Comparison of ENCODE assay signal across 8 cellular contexts in genomic region chr6:43020847-43021246, GRCh38. TPM values are rescaled to one million over a fixed set of nuclear protein-coding genes. Genes with fewer than 3 reads are reported as not detected.
DNase-seq lines count a peak whose midpoint lies in the region; ATAC-seq, FAIRE-seq and TF ChIP-seq lines count a peak whose summit lies in the region.

No MANE protein-coding gene starts in this region.

- DNase-seq in AG04449 (ENCODE audit: low read depth, low spot score) (no peak), GM12878 (ENCODE audit: low read depth, low spot score) (no peak), right lobe of liver (no peak), uterus (no peak), posterior vena cava (ENCODE audit: low spot score) (no peak)

- 65% methylated on average over 3 of the region's 5 CpGs for WGBS in HUES64
- WGBS in GM12878 (ENCODE audit: insufficient coverage, insufficient replicate concordance, low lambda C conversion rate, missing lambda C conversion rate), result 69% methylated on average over 5 of the region's 5 CpGs
- 53% methylated on average over 4 of the region's 5 CpGs for WGBS in right lobe of liver (ENCODE audit: insufficient coverage, low coverage, low lambda C conversion rate, missing lambda C conversion rate)

- no peak for TF ChIP-seq EP300 in GM12878 (IDR thresholded peaks at IDR 0.05; ENCODE audit: borderline replicate concordance in 1 of 2, control insufficient read depth in 1 of 2, low read depth in 2 of 2, low read length in 2 of 2)

- H3K4me3 ChIP-seq in AG04449 (ENCODE audit: low read depth, low read length), result peak overlapping the region; percentile 97; the same call in 1 of the 2 replicates
- H3K4me3 ChIP-seq in HUES64 (ENCODE audit: low read length), result peak overlapping the region; percentile 100
- H3K4me3 ChIP-seq in GM12878, result peak overlapping the region; percentile 100; the same call in 1 of the 2 replicates
- H3K4me3 ChIP-seq in right lobe of liver, result peak overlapping the region; percentile 88 to 96 (median 95)
- peak overlapping the region; percentile 64 to 87 for H3K4me3 ChIP-seq in uterus

- TSS peak; percentile 95 for BruUV-seq in GM12878 (replicated peaks; lab: Mats Ljungman, UMichigan)

- peak overlapping the region; percentile 70 for H2AFZ ChIP-seq in GM12878 (ENCODE audit: control insufficient read depth, low read depth, low read length)

- H4K20me1 ChIP-seq in GM12878 (ENCODE audit: control insufficient read depth, insufficient read depth), result peaks cover 3% of the 10 kb centered on the region; the same call in 1 of the 2 replicates

- peaks cover 23% of the 10 kb centered on the region for H3K79me2 ChIP-seq in GM12878 (ENCODE audit: control insufficient read depth, insufficient read depth, low read length)

- POLR2A ChIA-PET in AG04449 (lab: Yijun Ruan, JAX) (interaction anchor here (0.6 to 2.2 kb wide), 6 partner anchors 12 to 326 kb away, joined by 3 to 8 read pairs (median 4); partner anchors contain the start of genes CUL7 and PPP2R5D), GM12878 (lab: Charles Lee) (interaction anchor here (0.7 to 2.0 kb wide), 6 partner anchors 9 to 88 kb away, joined by 3 to 6 read pairs (median 4); partner anchors contain the start of genes CUL7 and PPP2R5D)

- H3K9me3 ChIP-seq in HUES64 (ENCODE audit: insufficient read depth, low read depth, low read length) (no peaks in the 10 kb centered on the region), GM12878 (replicated peaks; ENCODE audit: control insufficient read depth, insufficient read depth, low read length) (no peaks in the 10 kb centered on the region), right lobe of liver (no peaks in the 10 kb centered on the region), uterus (no peaks in the 10 kb centered on the region)

- in situ Hi-C loops in GM12878 (cut with MboI), result no loop called here

- H3K4me1 ChIP-seq in HUES64 (ENCODE audit: insufficient read depth, low read length) (no peaks in the 10 kb centered on the region), GM12878 (ENCODE audit: control insufficient read depth, insufficient read depth, low read length) (peaks cover 16% of the 10 kb centered on the region), right lobe of liver (peaks cover 0 to 15% (median 2%) of the 10 kb centered on the region in 4 donors), uterus (peaks cover 0 to 14% of the 10 kb centered on the region in 2 donors)

- SMC1A ChIA-PET in GM12878 (lab: Charles Lee; ENCODE audit: uncharacterized antibody, unreplicated experiment), result interaction anchor here (1.0 to 2.0 kb wide), 3 partner anchors 8 to 119 kb away, joined by 3 to 5 read pairs (median 3); partner anchors contain the start of gene CUL7

- H3K4me2 ChIP-seq in GM12878 (ENCODE audit: control insufficient read depth, insufficient read depth), result peak overlapping the region; percentile 85

- peaks cover 58% of the 10 kb centered on the region for H3K36me3 ChIP-seq in HUES64 (ENCODE audit: insufficient read depth, low read length)
- H3K36me3 ChIP-seq in GM12878 (ENCODE audit: control insufficient read depth in 2 of 2, insufficient read depth in 2 of 2, low read length in 1 of 2), result peaks cover 4 to 10% of the 10 kb centered on the region in 2 experiments
- peaks cover 0 to 36% (median 11%) of the 10 kb centered on the region in 4 donors for H3K36me3 ChIP-seq in right lobe of liver
- H3K36me3 ChIP-seq in uterus, result no peaks in the 10 kb centered on the region

- H3K27me3 ChIP-seq in HUES64 (ENCODE audit: insufficient read depth, low read length) (no peaks in the 10 kb centered on the region), GM12878 (replicated peaks in 1 of 2; ENCODE audit: control insufficient read depth in 2 of 2, insufficient read depth in 2 of 2, low read length in 1 of 2) (no peaks in the 10 kb centered on the region), right lobe of liver (no peaks in the 10 kb centered on the region), uterus (no peaks in the 10 kb centered on the region)

- TF ChIP-seq CTCF in AG04449 (IDR thresholded peaks at IDR 0.05; ENCODE audit: insufficient read depth, low read length, missing control alignments) (no peak), GM12878 (IDR thresholded peaks at IDR 0.05 in 2 of 3, conservative IDR thresholded peaks at IDR 0.05 in 1 of 3; ENCODE audit: control insufficient read depth in 2 of 3, extremely low read depth in 1 of 3, insufficient read depth in 1 of 3, low read depth in 3 of 3, low read length in 3 of 3) (no peak), right lobe of liver (IDR thresholded peaks at IDR 0.05) (no peak), uterus (IDR thresholded peaks at IDR 0.05) (no peak)

- intact Hi-C loops in GM12878 (cut with micrococcal nuclease; ENCODE audit: unreplicated experiment) (no loop called here), right lobe of liver (cut with DNase I) (no loop called here), uterus (cut with DNase I; ENCODE audit: low total_unique reads) (no loop called here), posterior vena cava (cut with DNase I) (no loop called here)

- H3K9ac ChIP-seq in HUES64 (ENCODE audit: low read depth, low read length) (peak overlapping the region; percentile 99), GM12878 (ENCODE audit: control insufficient read depth, insufficient read depth, low read length) (peak overlapping the region; percentile 80)

- CTCF ChIA-PET in AG04449 (lab: Yijun Ruan, JAX) (interaction anchor here (1.0 to 3.1 kb wide), 4 partner anchors 10 to 123 kb away, joined by 3 to 19 read pairs (median 8); no protein-coding TSS in a partner anchor), GM12878 (lab: Yijun Ruan, JAX) (interaction anchor here (0.6 to 1.7 kb wide), 4 partner anchors 38 to 349 kb away, joined by 3 to 7 read pairs (median 3); no protein-coding TSS in a partner anchor)

- FAIRE-seq in GM12878 (lab: Jason Lieb, UNC), result no peak

- RAD21 ChIA-PET in GM12878 (lab: Charles Lee; ENCODE audit: unreplicated experiment), result interaction anchor here (0.8 to 2.0 kb wide), 2 partner anchors 40 to 41 kb away, joined by 4 to 5 read pairs; partner anchors contain the start of gene PEX6

- H3K27ac ChIP-seq in HUES64 (ENCODE audit: low read depth, low read length) (peak overlapping the region; percentile 91), GM12878 (ENCODE audit: control insufficient read depth, insufficient read depth) (peak overlapping the region; percentile 77), right lobe of liver (peak overlapping the region; percentile 16 to 81 (median 57)), uterus (peak overlapping the region; percentile 84 to 85)

- TF ChIP-seq POLR2A in GM12878 (IDR thresholded peaks at IDR 0.05; ENCODE audit: low read depth, low read length) (no peak), right lobe of liver (IDR thresholded peaks at IDR 0.05) (no peak), uterus (IDR thresholded peaks at IDR 0.05) (no peak)

- ATAC-seq in GM12878 (no peak; the same call in 2 of the 3 replicates), right lobe of liver (peak; percentile 5 to 18 (median 10)), GM18517 (IDR thresholded peaks at IDR 0.05; ENCODE audit: unreplicated experiment) (no peak), GM19324 (IDR thresholded peaks at IDR 0.05; ENCODE audit: low FRiP score, unreplicated experiment) (no peak)

- TF ChIP-seq RAD21 in GM12878 (IDR thresholded peaks at IDR 0.05; ENCODE audit: insufficient read depth, low read depth, low read length), result no peak

RNA-seq across cellular contexts. Expression of gene RRP36, which starts 0.6 kb away (rescaled TPM):
- polyA plus RNA-seq in HUES64 (2013, experiment 1 of 2), result 116 TPM
- polyA plus RNA-seq in HUES64 (2013, experiment 2 of 2), result 102 TPM
- 13.5 and 14.9 TPM in 2 replicates for total RNA-seq in GM12878 (2013; cell fraction: nucleolus; rRNA removed)
- 74.6 and 83.6 TPM in 2 replicates for total RNA-seq in GM12878 (2014; rRNA removed)
- total RNA-seq in GM12878 (2014; rRNA removed; fragmentation: Illumina TruSeq; extraction: Trizol), result 74.0 and 83.2 TPM in 2 replicates
- 59.8 and 61.7 TPM in 2 replicates for total RNA-seq in GM12878 (2021)
- polyA plus RNA-seq in GM12878 (2011; ENCODE audit: low read depth), result 30.5 TPM
- 43.8 and 44.9 TPM in 2 replicates for polyA plus RNA-seq in GM12878 (2011; rRNA removed)
- 32.7 and 41.9 TPM in 2 replicates for polyA plus RNA-seq in GM12878 (2011; cell fraction: cytosol; rRNA removed)
- 16.6 and 18.2 TPM in 2 replicates for polyA plus RNA-seq in GM12878 (2011; cell fraction: nucleus; rRNA removed)
- polyA plus RNA-seq in GM12878 (2012), result 30.4 and 33.5 TPM in 2 replicates
- 62.3 and 73.3 TPM in 2 replicates for polyA plus RNA-seq in GM12878 (2014; fragmentation: Illumina TruSeq; extraction: Trizol)
- polyA plus RNA-seq in GM12878 (2014; fragmentation: Nextera tagmentation; extraction: Ambion mirVana), result 10 to 100 TPM; 17.6 to 34.7 TPM
- 66.1 and 75.9 TPM in 2 replicates for polyA plus RNA-seq in GM12878 (2014; rRNA removed)
- 100 to 1,000 TPM; 100 to 101 TPM for polyA plus RNA-seq in GM12878 (2016; fragmentation: Nextera tagmentation; extraction: Ambion mirVana)
- 34.8 and 35.0 TPM in 2 replicates for polyA minus RNA-seq in GM12878 (2011; rRNA and poly(A)+ RNA removed)
- polyA minus RNA-seq in GM12878 (2011; cell fraction: cytosol; rRNA and poly(A)+ RNA removed), result 20.6 and 20.7 TPM in 2 replicates
- polyA minus RNA-seq in GM12878 (2011; cell fraction: nucleus; rRNA and poly(A)+ RNA removed), result 3.7 and 6.6 TPM in 2 replicates
- 10 to 100 TPM; 21.8 to 45.0 (median 23.3) TPM for total RNA-seq in right lobe of liver
- total RNA-seq in uterus, result 10 to 100 TPM; 30.5 to 57.2 (median 45.9) TPM
- 10 to 100 TPM; 40.0 to 40.1 TPM for total RNA-seq in posterior vena cava

RNA-seq across cellular contexts. Expression of gene KLHDC3, which starts 6.8 kb away (rescaled TPM):
- polyA plus RNA-seq in HUES64 (2013, experiment 1 of 2), result 114 TPM
- polyA plus RNA-seq in HUES64 (2013, experiment 2 of 2), result 116 TPM
- total RNA-seq in GM12878 (2013; cell fraction: nucleolus; rRNA removed), result 11.9 and 12.8 TPM in 2 replicates
- total RNA-seq in GM12878 (2014; rRNA removed) (79.1 and 86.1 TPM in 2 replicates), GM12878 (2014; rRNA removed; fragmentation: Illumina TruSeq; extraction: Trizol) (39.6 and 41.8 TPM in 2 replicates), GM12878 (2021) (65.7 and 67.2 TPM in 2 replicates), right lobe of liver (10 to 100 TPM; 26.4 to 46.2 (median 41.7) TPM), uterus (100 to 1,000 TPM in 1 of 4 donors, 10 to 100 TPM in 3; 19.7 to 152 (median 56.8) TPM), posterior vena cava (10 to 100 TPM; 43.7 to 44.1 TPM)
- 28.5 TPM for polyA plus RNA-seq in GM12878 (2011; ENCODE audit: low read depth)
- polyA plus RNA-seq in GM12878 (2011; rRNA removed) (33.1 and 53.1 TPM in 2 replicates), GM12878 (2014; fragmentation: Illumina TruSeq; extraction: Trizol) (49.1 and 56.7 TPM in 2 replicates), GM12878 (2014; fragmentation: Nextera tagmentation; extraction: Ambion mirVana) (1 to 10 TPM; 2.4 to 8.9 TPM), GM12878 (2014; rRNA removed) (54.1 and 57.0 TPM in 2 replicates), GM12878 (2016; fragmentation: Nextera tagmentation; extraction: Ambion mirVana) (100 to 1,000 TPM in 1 of 2 experiments, 10 to 100 TPM in 1; 99.7 to 102 TPM)
- polyA plus RNA-seq in GM12878 (2011; cell fraction: cytosol; rRNA removed), result 73.9 and 77.5 TPM in 2 replicates
- 62.1 and 75.4 TPM in 2 replicates for polyA plus RNA-seq in GM12878 (2011; cell fraction: nucleus; rRNA removed)
- 51.8 and 53.4 TPM in 2 replicates for polyA plus RNA-seq in GM12878 (2012)
- 54.6 and 74.6 TPM in 2 replicates for polyA minus RNA-seq in GM12878 (2011; rRNA and poly(A)+ RNA removed)
- 16.8 and 20.7 TPM in 2 replicates for polyA minus RNA-seq in GM12878 (2011; cell fraction: cytosol; rRNA and poly(A)+ RNA removed)
- polyA minus RNA-seq in GM12878 (2011; cell fraction: nucleus; rRNA and poly(A)+ RNA removed), result 12.6 and 15.2 TPM in 2 replicates

RNA-seq across cellular contexts. Expression of gene MEA1, which starts 7.1 kb away (rescaled TPM):
- polyA plus RNA-seq in HUES64 (2013, experiment 1 of 2), result 93.5 TPM
- polyA plus RNA-seq in HUES64 (2013, experiment 2 of 2), result 94.9 TPM
- total RNA-seq in GM12878 (2013; cell fraction: nucleolus; rRNA removed), result 16.2 and 19.1 TPM in 2 replicates
- total RNA-seq in GM12878 (2014; rRNA removed), result 69.3 and 75.6 TPM in 2 replicates
- total RNA-seq in GM12878 (2014; rRNA removed; fragmentation: Illumina TruSeq; extraction: Trizol), result 100 and 102 TPM in 2 replicates
- total RNA-seq in GM12878 (2021), result 53.2 and 59.1 TPM in 2 replicates
- polyA plus RNA-seq in GM12878 (2011; ENCODE audit: low read depth), result 61.5 TPM
- 67.7 and 87.3 TPM in 2 replicates for polyA plus RNA-seq in GM12878 (2011; rRNA removed)
- 85.5 and 86.7 TPM in 2 replicates for polyA plus RNA-seq in GM12878 (2011; cell fraction: cytosol; rRNA removed)
- polyA plus RNA-seq in GM12878 (2011; cell fraction: nucleus; rRNA removed), result 31.2 and 33.8 TPM in 2 replicates
- polyA plus RNA-seq in GM12878 (2012), result 61.2 and 61.5 TPM in 2 replicates
- 97.2 and 113 TPM in 2 replicates for polyA plus RNA-seq in GM12878 (2014; fragmentation: Illumina TruSeq; extraction: Trizol)
- 100 to 1,000 TPM in 1 of 2 experiments, 10 to 100 TPM in 1; 90.7 to 105 TPM for polyA plus RNA-seq in GM12878 (2014; fragmentation: Nextera tagmentation; extraction: Ambion mirVana)
- polyA plus RNA-seq in GM12878 (2014; rRNA removed), result 69.9 and 76.1 TPM in 2 replicates
- polyA plus RNA-seq in GM12878 (2016; fragmentation: Nextera tagmentation; extraction: Ambion mirVana), result 100 to 1,000 TPM; 136 to 148 TPM
- polyA minus RNA-seq in GM12878 (2011; rRNA and poly(A)+ RNA removed), result 45.6 and 55.0 TPM in 2 replicates
- 10.8 and 13.3 TPM in 2 replicates for polyA minus RNA-seq in GM12878 (2011; cell fraction: cytosol; rRNA and poly(A)+ RNA removed)
- polyA minus RNA-seq in GM12878 (2011; cell fraction: nucleus; rRNA and poly(A)+ RNA removed), result 12.9 and 16.3 TPM in 2 replicates
- total RNA-seq in right lobe of liver, result 10 to 100 TPM; 19.1 to 39.1 (median 25.2) TPM
- 10 to 100 TPM; 39.1 to 81.7 (median 43.2) TPM for total RNA-seq in uterus
- total RNA-seq in posterior vena cava, result 10 to 100 TPM; 41.8 to 45.9 TPM

RNA-seq across cellular contexts. Expression of gene CUL7, which starts 32.8 kb away (rescaled TPM):
- 10.0 TPM for polyA plus RNA-seq in HUES64 (2013, experiment 1 of 2)
- polyA plus RNA-seq in HUES64 (2013, experiment 2 of 2), result 12.1 TPM
- 38.0 and 44.3 TPM in 2 replicates for total RNA-seq in GM12878 (2013; cell fraction: nucleolus; rRNA removed)
- total RNA-seq in GM12878 (2014; rRNA removed) (10.6 and 10.8 TPM in 2 replicates), GM12878 (2014; rRNA removed; fragmentation: Illumina TruSeq; extraction: Trizol) (6.0 TPM in 2 replicates), GM12878 (2021) (15.6 and 15.8 TPM in 2 replicates), right lobe of liver (10 to 100 TPM in 1 of 6 experiments, 1 to 10 TPM in 5; 6.5 to 12.7 (median 8.8) TPM), uterus (10 to 100 TPM in 2 of 4 donors, 1 to 10 TPM in 2; 6.4 to 65.1 (median 18.9) TPM), posterior vena cava (1 to 10 TPM; 9.3 to 9.9 TPM)
- 8.7 TPM for polyA plus RNA-seq in GM12878 (2011; ENCODE audit: low read depth)
- polyA plus RNA-seq in GM12878 (2011; rRNA removed) (9.2 and 18.4 TPM in 2 replicates), GM12878 (2014; fragmentation: Illumina TruSeq; extraction: Trizol) (4.6 and 7.3 TPM in 2 replicates), GM12878 (2014; fragmentation: Nextera tagmentation; extraction: Ambion mirVana) (1 to 10 TPM in 1 of 2 experiments, under 1 TPM in 1; 0.66 to 1.1 TPM), GM12878 (2014; rRNA removed) (12.8 and 14.1 TPM in 2 replicates), GM12878 (2016; fragmentation: Nextera tagmentation; extraction: Ambion mirVana) (10 to 100 TPM; 11.0 to 11.1 TPM)
- polyA plus RNA-seq in GM12878 (2011; cell fraction: cytosol; rRNA removed), result 22.5 and 25.4 TPM in 2 replicates
- polyA plus RNA-seq in GM12878 (2011; cell fraction: nucleus; rRNA removed), result 91.6 and 101 TPM in 2 replicates
- 17.9 and 22.8 TPM in 2 replicates for polyA plus RNA-seq in GM12878 (2012)
- polyA minus RNA-seq in GM12878 (2011; rRNA and poly(A)+ RNA removed), result 24.1 and 34.4 TPM in 2 replicates
- 9.5 and 11.5 TPM in 2 replicates for polyA minus RNA-seq in GM12878 (2011; cell fraction: cytosol; rRNA and poly(A)+ RNA removed)
- polyA minus RNA-seq in GM12878 (2011; cell fraction: nucleus; rRNA and poly(A)+ RNA removed), result 20.7 and 29.7 TPM in 2 replicates

RNA-seq across cellular contexts. Expression of gene PPP2R5D, which starts 36.5 kb away (rescaled TPM):
- 41.2 TPM for polyA plus RNA-seq in HUES64 (2013, experiment 1 of 2)
- 46.0 TPM for polyA plus RNA-seq in HUES64 (2013, experiment 2 of 2)
- 13.9 and 14.5 TPM in 2 replicates for total RNA-seq in GM12878 (2013; cell fraction: nucleolus; rRNA removed)
- total RNA-seq in GM12878 (2014; rRNA removed), result 34.3 and 36.2 TPM in 2 replicates
- total RNA-seq in GM12878 (2014; rRNA removed; fragmentation: Illumina TruSeq; extraction: Trizol), result 23.8 and 24.7 TPM in 2 replicates
- total RNA-seq in GM12878 (2021), result 29.5 and 31.0 TPM in 2 replicates
- 14.8 TPM for polyA plus RNA-seq in GM12878 (2011; ENCODE audit: low read depth)
- polyA plus RNA-seq in GM12878 (2011; rRNA removed), result 35.4 and 56.0 TPM in 2 replicates
- polyA plus RNA-seq in GM12878 (2011; cell fraction: cytosol; rRNA removed), result 63.8 and 88.0 TPM in 2 replicates
- polyA plus RNA-seq in GM12878 (2011; cell fraction: nucleus; rRNA removed), result 46.7 and 59.2 TPM in 2 replicates
- 20.3 and 23.4 TPM in 2 replicates for polyA plus RNA-seq in GM12878 (2012)
- 59.0 and 68.0 TPM in 2 replicates for polyA plus RNA-seq in GM12878 (2014; fragmentation: Illumina TruSeq; extraction: Trizol)
- polyA plus RNA-seq in GM12878 (2014; fragmentation: Nextera tagmentation; extraction: Ambion mirVana), result 1 to 10 TPM; 1.5 to 1.6 TPM
- 29.4 and 29.7 TPM in 2 replicates for polyA plus RNA-seq in GM12878 (2014; rRNA removed)
- 10 to 100 TPM; 42.6 to 43.4 TPM for polyA plus RNA-seq in GM12878 (2016; fragmentation: Nextera tagmentation; extraction: Ambion mirVana)
- 67.4 and 71.5 TPM in 2 replicates for polyA minus RNA-seq in GM12878 (2011; rRNA and poly(A)+ RNA removed)
- polyA minus RNA-seq in GM12878 (2011; cell fraction: cytosol; rRNA and poly(A)+ RNA removed), result 17.0 and 22.4 TPM in 2 replicates
- polyA minus RNA-seq in GM12878 (2011; cell fraction: nucleus; rRNA and poly(A)+ RNA removed), result 7.9 and 11.9 TPM in 2 replicates
- total RNA-seq in right lobe of liver, result 10 to 100 TPM; 11.5 to 24.0 (median 16.3) TPM
- 10 to 100 TPM; 28.7 to 43.8 (median 36.4) TPM for total RNA-seq in uterus
- 10 to 100 TPM; 26.0 to 33.5 TPM for total RNA-seq in posterior vena cava

Comparison
In these comparisons a context has a peak if more than half of its experiments do, and no peak if none do; other contexts are left out.
1. ATAC-seq: peak in right lobe of liver (4 of 4); none in GM12878 (single experiment), GM18517 (single experiment) and GM19324 (single experiment).
2. Peak in every context shown above with its lines, with median percentiles within 50 percentile points of each other: H3K4me3 ChIP-seq and H3K27ac ChIP-seq.